ENCODE assay signal across 1 cellular context in the genomic region with DNA sequence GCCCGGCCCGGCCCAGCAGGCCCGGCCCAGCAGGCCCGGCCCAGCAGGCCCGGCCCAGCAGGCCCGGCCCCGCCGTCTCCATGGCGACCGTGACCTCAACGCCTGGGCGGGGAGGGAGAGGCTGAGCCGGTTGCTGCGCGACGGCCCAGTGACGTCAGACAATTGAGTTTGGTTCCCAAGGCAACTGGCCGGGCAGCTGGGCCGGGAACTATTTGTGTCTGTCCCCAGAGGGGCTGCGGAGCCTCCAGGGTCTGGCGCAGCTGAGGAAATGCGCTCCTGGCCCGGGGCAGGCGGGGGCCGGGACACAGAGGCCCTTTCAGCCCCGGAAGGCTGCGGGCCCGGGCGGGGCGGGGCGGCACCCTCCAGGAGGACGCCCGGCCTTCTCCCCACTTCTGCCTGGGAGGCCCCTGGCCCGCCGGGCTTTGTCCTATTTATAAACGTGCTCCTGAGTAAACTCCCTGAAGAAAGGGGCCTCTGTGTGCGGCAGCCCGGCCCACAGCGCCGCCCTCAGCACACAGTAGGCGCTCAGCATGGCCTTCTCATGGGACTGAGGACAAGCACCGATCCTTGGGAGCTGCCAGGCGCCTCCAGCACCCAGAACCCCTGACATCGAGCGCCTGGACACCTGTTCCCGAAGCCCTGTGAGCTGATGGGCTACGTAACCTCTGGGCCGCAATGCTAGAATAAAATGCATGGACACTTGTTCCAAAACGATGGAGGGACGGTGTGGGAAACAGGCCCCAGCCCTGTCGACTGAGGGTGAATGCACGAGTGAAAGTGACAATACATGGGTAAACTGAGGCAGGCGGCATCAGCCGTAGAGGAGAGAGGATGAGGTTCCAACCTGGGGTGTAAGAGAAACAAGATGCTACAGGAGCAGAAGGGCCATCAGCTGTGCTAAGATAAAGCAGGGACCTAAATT.
TF ChIP-seq lines count a peak whose summit lies in the region.

No MANE protein-coding gene starts in this region.

TF ChIP-seq in GM12878, 131 proteins besides CTCF, POLR2A, EP300 and RAD21 (continued from another document):
- TF ChIP-seq, protein P1, sequence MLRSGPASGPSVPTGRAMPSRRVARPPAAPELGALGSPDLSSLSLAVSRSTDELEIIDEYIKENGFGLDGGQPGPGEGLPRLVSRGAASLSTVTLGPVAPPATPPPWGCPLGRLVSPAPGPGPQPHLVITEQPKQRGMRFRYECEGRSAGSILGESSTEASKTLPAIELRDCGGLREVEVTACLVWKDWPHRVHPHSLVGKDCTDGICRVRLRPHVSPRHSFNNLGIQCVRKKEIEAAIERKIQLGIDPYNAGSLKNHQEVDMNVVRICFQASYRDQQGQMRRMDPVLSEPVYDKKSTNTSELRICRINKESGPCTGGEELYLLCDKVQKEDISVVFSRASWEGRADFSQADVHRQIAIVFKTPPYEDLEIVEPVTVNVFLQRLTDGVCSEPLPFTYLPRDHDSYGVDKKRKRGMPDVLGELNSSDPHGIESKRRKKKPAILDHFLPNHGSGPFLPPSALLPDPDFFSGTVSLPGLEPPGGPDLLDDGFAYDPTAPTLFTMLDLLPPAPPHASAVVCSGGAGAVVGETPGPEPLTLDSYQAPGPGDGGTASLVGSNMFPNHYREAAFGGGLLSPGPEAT (IDR thresholded peaks at IDR 0.05; ENCODE audit: low read depth): peak; percentile 44; the same call in 1 of the 2 replicates
- TF ChIP-seq TCF12 (IDR thresholded peaks at IDR 0.05; ENCODE audit: low read depth, low read length): peak; percentile 92; the same call in 1 of the 2 replicates
- peak; percentile 95 for TF ChIP-seq ATF7 (IDR thresholded peaks at IDR 0.05; ENCODE audit: low read depth)
- no peak for TF ChIP-seq RAD51 (IDR thresholded peaks at IDR 0.05)
- TF ChIP-seq MEF2A (IDR thresholded peaks at IDR 0.05; ENCODE audit: insufficient read depth, low read depth, low read length): no peak
- no peak for TF ChIP-seq TCF7 (IDR thresholded peaks at IDR 0.05; ENCODE audit: borderline replicate concordance)
- peak; percentile 88 for TF ChIP-seq CREB1 (IDR thresholded peaks at IDR 0.05; ENCODE audit: low read depth)
- TF ChIP-seq EED (IDR thresholded peaks at IDR 0.05; ENCODE audit: low read depth): peak; percentile 45
- peak; percentile 84; the same call in 1 of the 2 replicates for TF ChIP-seq SMARCA5 (IDR thresholded peaks at IDR 0.05)
- no peak for TF ChIP-seq NR2C1 (IDR thresholded peaks at IDR 0.05)
- TF ChIP-seq MEF2B (IDR thresholded peaks at IDR 0.05; ENCODE audit: partially characterized antibody, poor library complexity, severe bottlenecking): peak; percentile 97
- TF ChIP-seq, protein P2, sequence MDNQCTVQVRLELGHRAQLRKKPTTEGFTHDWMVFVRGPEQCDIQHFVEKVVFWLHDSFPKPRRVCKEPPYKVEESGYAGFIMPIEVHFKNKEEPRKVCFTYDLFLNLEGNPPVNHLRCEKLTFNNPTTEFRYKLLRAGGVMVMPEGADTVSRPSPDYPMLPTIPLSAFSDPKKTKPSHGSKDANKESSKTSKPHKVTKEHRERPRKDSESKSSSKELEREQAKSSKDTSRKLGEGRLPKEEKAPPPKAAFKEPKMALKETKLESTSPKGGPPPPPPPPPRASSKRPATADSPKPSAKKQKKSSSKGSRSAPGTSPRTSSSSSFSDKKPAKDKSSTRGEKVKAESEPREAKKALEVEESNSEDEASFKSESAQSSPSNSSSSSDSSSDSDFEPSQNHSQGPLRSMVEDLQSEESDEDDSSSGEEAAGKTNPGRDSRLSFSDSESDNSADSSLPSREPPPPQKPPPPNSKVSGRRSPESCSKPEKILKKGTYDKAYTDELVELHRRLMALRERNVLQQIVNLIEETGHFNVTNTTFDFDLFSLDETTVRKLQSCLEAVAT (IDR thresholded peaks at IDR 0.05): peak; percentile 57
- TF ChIP-seq JUND (IDR thresholded peaks at IDR 0.05; ENCODE audit: low read depth, low read length): no peak
- TF ChIP-seq NBN (IDR thresholded peaks at IDR 0.05): peak; percentile 45; the same call in 1 of the 2 replicates
- TF ChIP-seq, protein P3, sequence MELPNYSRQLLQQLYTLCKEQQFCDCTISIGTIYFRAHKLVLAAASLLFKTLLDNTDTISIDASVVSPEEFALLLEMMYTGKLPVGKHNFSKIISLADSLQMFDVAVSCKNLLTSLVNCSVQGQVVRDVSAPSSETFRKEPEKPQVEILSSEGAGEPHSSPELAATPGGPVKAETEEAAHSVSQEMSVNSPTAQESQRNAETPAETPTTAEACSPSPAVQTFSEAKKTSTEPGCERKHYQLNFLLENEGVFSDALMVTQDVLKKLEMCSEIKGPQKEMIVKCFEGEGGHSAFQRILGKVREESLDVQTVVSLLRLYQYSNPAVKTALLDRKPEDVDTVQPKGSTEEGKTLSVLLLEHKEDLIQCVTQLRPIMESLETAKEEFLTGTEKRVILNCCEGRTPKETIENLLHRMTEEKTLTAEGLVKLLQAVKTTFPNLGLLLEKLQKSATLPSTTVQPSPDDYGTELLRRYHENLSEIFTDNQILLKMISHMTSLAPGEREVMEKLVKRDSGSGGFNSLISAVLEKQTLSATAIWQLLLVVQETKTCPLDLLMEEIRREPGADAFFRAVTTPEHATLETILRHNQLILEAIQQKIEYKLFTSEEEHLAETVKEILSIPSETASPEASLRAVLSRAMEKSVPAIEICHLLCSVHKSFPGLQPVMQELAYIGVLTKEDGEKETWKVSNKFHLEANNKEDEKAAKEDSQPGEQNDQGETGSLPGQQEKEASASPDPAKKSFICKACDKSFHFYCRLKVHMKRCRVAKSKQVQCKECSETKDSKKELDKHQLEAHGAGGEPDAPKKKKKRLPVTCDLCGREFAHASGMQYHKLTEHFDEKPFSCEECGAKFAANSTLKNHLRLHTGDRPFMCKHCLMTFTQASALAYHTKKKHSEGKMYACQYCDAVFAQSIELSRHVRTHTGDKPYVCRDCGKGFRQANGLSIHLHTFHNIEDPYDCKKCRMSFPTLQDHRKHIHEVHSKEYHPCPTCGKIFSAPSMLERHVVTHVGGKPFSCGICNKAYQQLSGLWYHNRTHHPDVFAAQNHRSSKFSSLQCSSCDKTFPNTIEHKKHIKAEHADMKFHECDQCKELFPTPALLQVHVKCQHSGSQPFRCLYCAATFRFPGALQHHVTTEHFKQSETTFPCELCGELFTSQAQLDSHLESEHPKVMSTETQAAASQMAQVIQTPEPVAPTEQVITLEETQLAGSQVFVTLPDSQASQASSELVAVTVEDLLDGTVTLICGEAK (IDR thresholded peaks at IDR 0.05; ENCODE audit: borderline replicate concordance): peak; percentile 64; the same call in 1 of the 2 replicates
- TF ChIP-seq GABPA (IDR thresholded peaks at IDR 0.05; ENCODE audit: low read depth): no peak
- peak; percentile 91 for TF ChIP-seq CREM (IDR thresholded peaks at IDR 0.05; ENCODE audit: low read depth)
- no peak for TF ChIP-seq ZSCAN29 (IDR thresholded peaks at IDR 0.05)
